Comparison of ENCODE assay signal across 7 cellular contexts in the genomic region with DNA sequence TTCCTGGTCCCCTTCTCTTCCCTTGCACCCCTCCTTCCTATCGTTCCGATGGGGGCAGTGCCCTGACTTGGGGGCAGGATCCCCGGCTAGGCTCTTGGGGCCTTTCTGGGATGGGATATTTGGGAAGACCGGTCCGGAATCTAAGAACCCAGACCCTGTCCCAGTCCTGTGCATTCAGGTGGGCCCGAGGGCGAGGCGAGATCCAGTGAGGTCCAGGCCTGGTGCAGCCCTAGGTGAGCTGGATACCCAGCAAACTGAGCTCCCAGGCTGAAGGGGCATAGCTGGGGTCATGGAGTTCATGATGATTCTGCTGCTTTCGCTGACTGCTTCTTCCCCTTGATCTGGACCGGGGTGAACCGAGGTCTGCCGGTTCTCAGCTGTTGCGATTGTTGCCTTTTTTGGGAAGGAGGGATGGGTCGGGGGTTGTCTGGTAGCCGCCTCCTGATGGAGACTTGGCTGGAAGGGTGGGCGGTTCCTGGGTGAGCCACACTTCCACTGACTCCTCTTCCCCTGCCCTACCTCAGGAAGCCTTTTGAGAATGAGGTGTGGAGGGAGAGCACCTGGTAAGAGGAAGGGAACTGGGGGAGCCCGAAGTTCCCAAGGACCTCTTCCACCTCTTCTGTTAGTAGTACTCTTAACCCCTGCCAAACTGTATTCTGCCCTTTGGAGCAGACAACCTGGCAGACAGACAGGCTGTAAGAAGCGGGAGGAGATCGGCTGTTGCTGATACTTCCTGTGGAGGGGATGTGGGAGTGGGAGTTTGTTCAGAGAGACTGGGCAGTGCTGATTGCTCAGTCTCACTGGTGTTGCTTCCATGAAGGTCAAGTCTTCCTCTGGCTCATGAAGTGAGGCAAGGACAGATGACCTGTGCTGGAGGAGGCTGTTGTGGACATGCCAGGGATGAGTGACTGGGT. TPM values are rescaled to one million over a fixed set of nuclear protein-coding genes. Genes with fewer than 3 reads are reported as not detected.
DNase-seq lines count a peak whose midpoint lies in the region; TF ChIP-seq lines count a peak whose summit lies in the region.

No MANE protein-coding gene starts in this region.

- DNase-seq in ELR (ENCODE audit: low read depth) (peak; percentile 30), KBM-7 (peak; percentile 41), ascending aorta (ENCODE audit: low spot score in 2 of 2) (peak in 1 of 2 donors; percentile 79), kidney glomerular epithelial cell (lab: John Stamatoyannopoulos, UW) (peak; percentile 4), SKM-1 (lab: John Stamatoyannopoulos, UW; ENCODE audit: unreplicated experiment) (no peak)
- no peak for DNase-seq in effector CD8-positive, alpha-beta T cell (lab: John Stamatoyannopoulos, UW)

- H3K4me3 ChIP-seq in ascending aorta: peak overlapping the region; percentile 89 to 90
- H3K4me3 ChIP-seq in stomach smooth muscle (ENCODE audit: low read length in 2 of 2): peak overlapping the region; percentile 94 to 95

- peak overlapping the region; percentile 92 to 94 for H3K9ac ChIP-seq in stomach smooth muscle (ENCODE audit: low read length in 2 of 2)

- intact Hi-C loops in ascending aorta (cut with DNase I): loop anchor here (1.0 to 2.0 kb wide), 2 partner anchors 37 to 54 kb away; a partner anchor contains a TSS

- in situ Hi-C loops in KBM-7 (cut with MboI; ENCODE audit: low pct_unique_long_range_greater_than_20kb, low sequenced_read_pairs): no loop called here

- H3K27me3 ChIP-seq in ascending aorta (no peaks in the 10 kb centered on the region), stomach smooth muscle (ENCODE audit: control insufficient read depth in 1 of 2, insufficient read depth in 2 of 2, low read length in 2 of 2) (no peaks in the 10 kb centered on the region)

- no peaks in the 10 kb centered on the region for H3K9me3 ChIP-seq in ascending aorta
- H3K9me3 ChIP-seq in stomach smooth muscle (ENCODE audit: control insufficient read depth in 2 of 2, low read length in 2 of 2): no peaks in the 10 kb centered on the region

- H3K4me1 ChIP-seq in ascending aorta (peaks cover 27 to 49% of the 10 kb centered on the region in 2 donors), stomach smooth muscle (ENCODE audit: control insufficient read depth, insufficient read depth, low read length) (peaks cover 41% of the 10 kb centered on the region)

- H3K36me3 ChIP-seq in ascending aorta: peaks cover 18 to 28% of the 10 kb centered on the region in 2 donors
- peaks cover 11 to 13% of the 10 kb centered on the region in 2 donors for H3K36me3 ChIP-seq in stomach smooth muscle (ENCODE audit: control insufficient read depth in 2 of 2, insufficient read depth in 2 of 2, low read length in 2 of 2)

- peak overlapping the region; percentile 96 to 98 for H3K27ac ChIP-seq in ascending aorta
- peak overlapping the region; percentile 90 for H3K27ac ChIP-seq in stomach smooth muscle (ENCODE audit: low read length)

- TF ChIP-seq CTCF in ascending aorta (IDR thresholded peaks at IDR 0.05): no peak

RNA-seq across cellular contexts. Expression of a gene that starts 1.0 kb away (rescaled TPM):
- 227 TPM for total RNA-seq in ascending aorta

RNA-seq across cellular contexts. Expression of a gene that starts 1.2 kb away (rescaled TPM):
- 4.9 TPM for total RNA-seq in ascending aorta

RNA-seq across cellular contexts. Expression of a gene that starts 37.8 kb away (rescaled TPM):
- 46.1 TPM for total RNA-seq in ascending aorta

RNA-seq across cellular contexts. Expression of a gene that starts 53.3 kb away (rescaled TPM):
- total RNA-seq in ascending aorta: 26.5 TPM

Comparison
In these comparisons a context has a peak if more than half of its experiments do, and no peak if none do; other contexts are left out.
1. DNase-seq: peak in ELR (single experiment), KBM-7 (single experiment) and kidney glomerular epithelial cell (single experiment); none in effector CD8-positive, alpha-beta T cell (single experiment) and SKM-1 (single experiment).